In the genomic region with DNA sequence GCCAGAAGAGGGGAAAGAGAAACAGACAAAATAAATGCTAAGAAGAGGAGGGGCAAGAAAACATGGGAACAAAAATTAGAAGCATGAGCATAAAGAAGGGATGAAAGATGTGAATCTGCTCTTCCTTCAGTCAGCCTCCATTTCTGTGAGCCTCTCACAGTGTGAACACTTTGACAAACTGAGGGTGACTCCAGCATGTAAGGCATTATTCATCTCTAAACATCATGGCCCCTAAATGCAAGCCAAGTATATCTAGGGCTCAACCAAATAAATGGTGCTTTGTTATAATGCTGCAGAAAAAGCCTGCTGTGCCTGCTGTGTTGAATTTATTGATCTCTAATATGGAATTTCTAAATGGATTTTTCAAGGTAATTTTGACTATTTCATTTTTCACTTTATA, we compare ENCODE assay signal across 23 cellular contexts.
"Had no signal": no experiment of that assay in that cellular context is flagged by ENCODE, and none has a peak within 500 bp of the region (broad histone marks: within the 10 kb centered on the region; RNA-seq: fewer than 3 reads in every experiment).

No MANE protein-coding gene starts in this region.

- H3K27ac Mint-ChIP-seq: activated CD4-positive, alpha-beta memory T cell treated with anti-CD3 and anti-CD28 coated beads, Interleukin-2, amount 10 ng/mL, durations not matched to agents 7 days and 5 days; activated CD4-positive, alpha-beta T cell treated with anti-CD3 and anti-CD28 coated beads for 36 hours; activated naive CD4-positive, alpha-beta T cell treated with anti-CD3 and anti-CD28 coated beads, Interleukin-2, amount 50 U/mL, for 24 hours had no signal

- H3K27me3 Mint-ChIP-seq: activated CD4-positive, alpha-beta T cell treated with anti-CD3 and anti-CD28 coated beads for 36 hours; activated naive CD4-positive, alpha-beta T cell treated with anti-CD3 and anti-CD28 coated beads, Interleukin-2, amount 50 U/mL, for 24 hours had no signal

- H3K27ac ChIP-seq: Peyer's patch, RWPE1, SJSA1, VCaP had no signal

- H3K9me3 Mint-ChIP-seq: activated CD4-positive, alpha-beta memory T cell treated with anti-CD3 and anti-CD28 coated beads, Interleukin-2, amount 10 ng/mL, durations not matched to agents 7 days and 5 days; activated naive CD4-positive, alpha-beta T cell treated with anti-CD3 and anti-CD28 coated beads, Interleukin-2, amount 50 U/mL, for 24 hours; central memory CD8-positive, alpha-beta T cell; T-helper 1 cell treated with Interleukin-12 subunit alpha and Interleukin-12 subunit beta and Interleukin-4 antibody, amounts not matched to agents 30 μg/mL and 1 μg/mL, for 36 hours had no signal

- ATAC-seq: activated CD4-positive, alpha-beta T cell treated with anti-CD3 and anti-CD28 coated beads for 36 hours had no signal

- H3K4me1 Mint-ChIP-seq: activated naive CD4-positive, alpha-beta T cell treated with anti-CD3 and anti-CD28 coated beads, Interleukin-2, amount 50 U/mL, for 24 hours; central memory CD8-positive, alpha-beta T cell had no signal

- DNase-seq: activated CD4-positive, alpha-beta memory T cell treated with anti-CD3 and anti-CD28 coated beads, Interleukin-2, amount 10 ng/mL, durations not matched to agents 7 days and 5 days; activated CD4-positive, alpha-beta T cell treated with anti-CD3 and anti-CD28 coated beads for 36 hours; activated CD4-positive, alpha-beta T cell treated with anti-CD3 and anti-CD28 coated beads, Interleukin-2, amount 50 U/mL, for 1 hour; activated CD8-positive, alpha-beta memory T cell treated with anti-CD3 and anti-CD28 coated beads, Interleukin-2, amount 50 U/mL, for 4 hours; activated T-cell treated with anti-CD3 and anti-CD28 coated beads, Interleukin-2, amount 50 U/mL, for 1 hour; amygdala; Kasumi-1; KBM-7; NCI-H1105 treated with DMSO at 0.1 percent for 48 hours; NCI-H1436 treated with DMSO at 0.1 percent for 48 hours; NCI-H187; NCI-H2081 treated with DMSO at 0.1 percent for 48 hours; NCI-H446; NCI-H524; Peyer's patch; SHP77; SW 1271 had no signal

- H3K36me3 Mint-ChIP-seq: activated naive CD4-positive, alpha-beta T cell treated with anti-CD3 and anti-CD28 coated beads, Interleukin-2, amount 50 U/mL, for 24 hours had no signal

- H3K4me3 Mint-ChIP-seq: activated CD4-positive, alpha-beta memory T cell treated with anti-CD3 and anti-CD28 coated beads, Interleukin-2, amount 10 ng/mL, durations not matched to agents 7 days and 5 days; activated CD4-positive, alpha-beta T cell treated with anti-CD3 and anti-CD28 coated beads for 36 hours; activated naive CD4-positive, alpha-beta T cell treated with anti-CD3 and anti-CD28 coated beads, Interleukin-2, amount 50 U/mL, for 24 hours; central memory CD8-positive, alpha-beta T cell; T-helper 1 cell treated with Interleukin-12 subunit alpha and Interleukin-12 subunit beta and Interleukin-4 antibody, amounts not matched to agents 30 μg/mL and 1 μg/mL, for 36 hours had no signal

- H3K9me3 ChIP-seq: Peyer's patch, SJSA1 had no signal
